ENCODE assay signal across 21 cellular contexts in genomic region chr2:134594399-134594798, GRCh38.
DNase-seq lines count a peak whose midpoint lies in the region; ATAC-seq, FAIRE-seq and TF ChIP-seq lines count a peak whose summit lies in the region.
"Had no signal": no experiment of that assay in that cellular context is flagged by ENCODE, and none has a peak within 500 bp of the region (broad histone marks: within the 10 kb centered on the region; RNA-seq: fewer than 3 reads in every experiment).

No MANE protein-coding gene starts in this region.

- no peak for FAIRE-seq in kidney (lab: Jason Lieb, UNC)
- FAIRE-seq: A204.1, D721Med, GM12892 had no signal

- H3K4me2 ChIP-seq in Karpas-422 (ENCODE audit: low read depth, low read length, poor library complexity, severe bottlenecking): no peak overlapping the region
- H3K4me2 ChIP-seq: BLaER1 had no signal

- no peaks in the 10 kb centered on the region for H3K27me3 ChIP-seq in Karpas-422 (ENCODE audit: low read length)
- H3K27me3 ChIP-seq: BLaER1 had no signal

- no peaks in the 10 kb centered on the region for H3K9me3 ChIP-seq in Karpas-422 (ENCODE audit: low read length)
- H3K9me3 ChIP-seq in kidney (ENCODE audit: control insufficient read depth in 1 of 2, low read length in 2 of 2): peaks cover 0 to 10% of the 10 kb centered on the region in 2 donors

- no peak overlapping the region for H2AFZ ChIP-seq in Karpas-422 (ENCODE audit: low read length)

- intact Hi-C loops in kidney (cut with DNase I): no loop called here

- no peaks in the 10 kb centered on the region for H3K36me3 ChIP-seq in Karpas-422 (ENCODE audit: insufficient read depth, low read length)
- no peaks in the 10 kb centered on the region for H3K36me3 ChIP-seq in kidney (ENCODE audit: control insufficient read depth in 1 of 2, insufficient read depth in 2 of 2, low read length in 2 of 2)
- H3K36me3 ChIP-seq: BLaER1 had no signal

- no peaks in the 10 kb centered on the region for H4K20me1 ChIP-seq in Karpas-422 (ENCODE audit: insufficient read depth, low read depth, low read length)
- H4K20me1 ChIP-seq: BLaER1 had no signal

- H3K79me2 ChIP-seq in Karpas-422 (ENCODE audit: low read length): no peaks in the 10 kb centered on the region

- H3K4me3 ChIP-seq in Karpas-422 (ENCODE audit: low read length) (no peak overlapping the region), kidney (ENCODE audit: low read length in 2 of 2) (no peak overlapping the region)
- H3K4me3 ChIP-seq: BLaER1 had no signal

- no peak for ATAC-seq in HG03432 (IDR thresholded peaks at IDR 0.05; ENCODE audit: unreplicated experiment)
- ATAC-seq: CD8-positive, alpha-beta T cell; SK-N-SH treated with all-trans-retinoic acid at 6 μM for 48 hours had no signal

- H3K9me2 ChIP-seq in Karpas-422 (replicated peaks; ENCODE audit: insufficient read depth, low read length): no peaks in the 10 kb centered on the region

- DNase-seq in COR-L47 (lab: John Stamatoyannopoulos, UW) (peak; percentile 63), Karpas-422 (peak; percentile 20), NCI-H2227 treated with DMSO at 0.1 percent for 48 hours (lab: John Stamatoyannopoulos, UW) (peak; percentile 78), cerebellar nuclear complex (lab: John Stamatoyannopoulos, UW) (peak; percentile 83 to 91), kidney (no peak)
- no peak for DNase-seq in activated CD4-positive, alpha-beta T cell treated with anti-CD3 and anti-CD28 coated beads, Interleukin-2, amount 50 U/mL, for 4 hours
- no peak for DNase-seq in activated CD4-positive, alpha-beta T cell treated with anti-CD3 and anti-CD28 coated beads, Interleukin-2, amount 50 U/mL, for 1 hour
- DNase-seq: CD8-positive, alpha-beta T cell; H7; MM.1S; NCI-H1105 treated with DMSO at 0.1 percent for 48 hours; NCI-H1930; NCI-H446 treated with DMSO at 0.1 percent for 48 hours; NCI-H82; Right ventricle myocardium superior had no signal

- no peak overlapping the region for H3K27ac ChIP-seq in Karpas-422 (ENCODE audit: low read length)
- H3K27ac ChIP-seq in kidney (ENCODE audit: low read depth in 2 of 2, low read length in 2 of 2): no peak overlapping the region
- H3K27ac ChIP-seq: BLaER1 had no signal

- no peaks in the 10 kb centered on the region for H3K4me1 ChIP-seq in Karpas-422 (ENCODE audit: low read length)
- H3K4me1 ChIP-seq in kidney (ENCODE audit: control insufficient read depth in 1 of 2, insufficient read depth in 1 of 2, low read depth in 1 of 2, low read length in 2 of 2): peaks cover 4 to 6% of the 10 kb centered on the region in 2 donors
- H3K4me1 ChIP-seq: BLaER1 had no signal

- H3K9ac ChIP-seq in Karpas-422 (ENCODE audit: low read length) (no peak overlapping the region), kidney (ENCODE audit: low read length in 2 of 2) (no peak overlapping the region)
- H3K9ac ChIP-seq: BLaER1 had no signal

- TF ChIP-seq CTCF in kidney (IDR thresholded peaks at IDR 0.05; ENCODE audit: borderline replicate concordance, extremely low read depth, insufficient read depth): no peak

Comparison
In these comparisons a context has a peak if more than half of its experiments do, and no peak if none do; other contexts are left out.
1. DNase-seq: peak in COR-L47 (single experiment), Karpas-422 (single experiment), NCI-H2227 treated with DMSO at 0.1 percent for 48 hours (single experiment) and cerebellar nuclear complex (2 of 2); none in activated CD4-positive, alpha-beta T cell treated with anti-CD3 and anti-CD28 coated beads, Interleukin-2, amount 50 U/mL, for 4 hours (0 of 2), kidney (single experiment) and activated CD4-positive, alpha-beta T cell treated with anti-CD3 and anti-CD28 coated beads, Interleukin-2, amount 50 U/mL, for 1 hour (single experiment).